25 cellular contexts compared by ENCODE assay signal in genomic region chrX:2387614-2388239, GRCh38.
A peak's percentile ranks its signal among the peaks of the same experiment; 100 is the strongest.
DNase-seq lines count a peak whose midpoint lies in the region; ATAC-seq, FAIRE-seq and TF ChIP-seq lines count a peak whose summit lies in the region.
"Had no signal": no experiment of that assay in that cellular context is flagged by ENCODE, and none has a peak within 500 bp of the region (broad histone marks: within the 10 kb centered on the region; RNA-seq: fewer than 3 reads in every experiment).

No MANE protein-coding gene starts in this region.

- H2BK12ac ChIP-seq in mesenchymal stem cell (ENCODE audit: low read length in 2 of 2), result no peak overlapping the region

- no peak overlapping the region for H3K4me3 ChIP-seq in right lobe of liver
- no peak overlapping the region for H3K4me3 ChIP-seq in HepG2 (replicated peaks in 1 of 3; ENCODE audit: insufficient read depth in 1 of 3, low read depth in 2 of 3, low read length in 3 of 3)
- H3K4me3 ChIP-seq in K562, result no peak overlapping the region
- H3K4me3 ChIP-seq in mesenchymal stem cell (ENCODE audit: insufficient read depth in 1 of 2, low read depth in 1 of 2, low read length in 2 of 2), result no peak overlapping the region
- H3K4me3 ChIP-seq: cardiac muscle cell, SJSA1 had no signal

- H2BK5ac ChIP-seq in mesenchymal stem cell (ENCODE audit: low read depth, low read length, poor library complexity, severe bottlenecking), result no peak overlapping the region

- intact Hi-C loops in right lobe of liver (cut with DNase I), result no loop called here
- intact Hi-C loops in HepG2 (cut with micrococcal nuclease; ENCODE audit: unreplicated experiment), result no loop called here
- intact Hi-C loops in K562 (cut with micrococcal nuclease), result no loop called here

- no peak overlapping the region for H3K18ac ChIP-seq in mesenchymal stem cell (ENCODE audit: low read depth in 1 of 2, low read length in 2 of 2)

- DNase-seq in right lobe of liver (no peak), HepG2 (ENCODE audit: low spot score) (no peak), K562 (ENCODE audit: extremely low read depth in 1 of 4, low spot score in 3 of 4) (peak in 2 of 4 experiments; percentile 13 to 17), mesenchymal stem cell (peak; percentile 6), glutamatergic neuron (no peak)
- DNase-seq in effector memory CD8-positive, alpha-beta T cell, result no peak
- DNase-seq in stimulated activated CD4-positive, alpha-beta T cell treated with anti-CD3 and anti-CD28 coated beads, Interleukin-1b, Interleukin-23, amount 100 ng/mL, for 48 hours, result no peak
- DNase-seq: activated CD4-positive, alpha-beta T cell treated with anti-CD3 and anti-CD28 coated beads, Interleukin-2, amount 50 U/mL, for 1 hour; activated CD8-positive, alpha-beta memory T cell treated with anti-CD3 and anti-CD28 coated beads, Interleukin-2, amount 50 U/mL, for 48 hours; activated gamma-delta T cell; amniotic stem cell; CD4-positive, alpha-beta T cell; DMS53; erythroblast; GOT3; left colon; NCI-H187; NCI-H345 had no signal

- H3K4me2 ChIP-seq in HepG2 (ENCODE audit: low read depth, low read length) (no peak overlapping the region), K562 (ENCODE audit: insufficient read depth, low read length) (no peak overlapping the region), mesenchymal stem cell (ENCODE audit: low read length, poor library complexity, severe bottlenecking) (no peak overlapping the region)

- CTCF ChIA-PET in HepG2 (lab: Yijun Ruan, JAX; ENCODE audit: low intra/inter-chr PET ratio, low total read pairs), result no interaction called here
- CTCF ChIA-PET in K562 (lab: Yijun Ruan, JAX; ENCODE audit: low intra/inter-chr PET ratio), result no interaction called here

- H2AK5ac ChIP-seq in mesenchymal stem cell (ENCODE audit: low read length, severe bottlenecking), result no peak overlapping the region

- peaks cover 14% of the 10 kb centered on the region for H3K79me1 ChIP-seq in mesenchymal stem cell (replicated peaks; ENCODE audit: low read length, poor library complexity, severe bottlenecking)

- no peak overlapping the region for H4K8ac ChIP-seq in mesenchymal stem cell (ENCODE audit: low read length)

- H3K14ac ChIP-seq in mesenchymal stem cell (ENCODE audit: low read length in 2 of 2), result peak overlapping the region in 1 of 2 experiments; percentile 6

- 46% methylated on average over 6 of the region's 6 CpGs for WGBS in right lobe of liver (ENCODE audit: insufficient coverage, low coverage, low lambda C conversion rate, missing lambda C conversion rate)
- 74% methylated on average over 6 of the region's 6 CpGs for WGBS in HepG2 (ENCODE audit: low lambda C conversion rate)
- 15% methylated on average over 4 of the region's 6 CpGs for WGBS in K562 (ENCODE audit: insufficient coverage, low coverage, missing lambda C conversion rate)
- 84% methylated on average over 5 of the region's 6 CpGs for WGBS in mesenchymal stem cell

- H4K20me1 ChIP-seq in HepG2 (ENCODE audit: insufficient read depth, low read length) (no peaks in the 10 kb centered on the region; the same call in 1 of the 2 replicates), K562 (replicated peaks; ENCODE audit: control insufficient read depth, insufficient read depth, low read length) (no peaks in the 10 kb centered on the region)

- H3K27ac ChIP-seq in right lobe of liver, result no peak overlapping the region
- H3K27ac ChIP-seq in HepG2 (ENCODE audit: extremely low read length, insufficient read depth, low read length), result no peak overlapping the region
- no peak overlapping the region for H3K27ac ChIP-seq in K562 (ENCODE audit: extremely low read depth, low read depth, low read length)
- H3K27ac ChIP-seq in mesenchymal stem cell (ENCODE audit: low read length, poor library complexity, severe bottlenecking), result no peak overlapping the region
- H3K27ac ChIP-seq: cardiac muscle cell, SJSA1 had no signal

- H3K9ac ChIP-seq in HepG2 (ENCODE audit: insufficient read depth, low read depth, low read length), result no peak overlapping the region
- H3K9ac ChIP-seq in K562 (ENCODE audit: insufficient read depth in 1 of 2, low read depth in 2 of 2, low read length in 2 of 2), result no peak overlapping the region
- no peak overlapping the region for H3K9ac ChIP-seq in mesenchymal stem cell (ENCODE audit: low read length)

- FAIRE-seq in HepG2 (lab: Jason Lieb, UNC), result no peak
- no peak for FAIRE-seq in K562 (lab: Jason Lieb, UNC)
- FAIRE-seq: GM12892, GM19239, urothelium cell line had no signal

- no peak for TF ChIP-seq CTCF in right lobe of liver (IDR thresholded peaks at IDR 0.05)
- no peak for TF ChIP-seq CTCF in HepG2 (CRISPR knock-in tag; IDR thresholded peaks at IDR 0.05)
- no peak for TF ChIP-seq CTCF in K562 (IDR thresholded peaks at IDR 0.05 in 2 of 3, conservative IDR thresholded peaks at IDR 0.05 in 1 of 3; ENCODE audit: insufficient read depth in 2 of 3, low read depth in 1 of 3, low read length in 3 of 3)
- no peak for TF ChIP-seq CTCF in glutamatergic neuron (IDR thresholded peaks at IDR 0.05; ENCODE audit: partially characterized antibody, unreplicated experiment)

- H3K23ac ChIP-seq in mesenchymal stem cell (ENCODE audit: low read length in 2 of 2), result no peak overlapping the region

- peaks cover 20% of the 10 kb centered on the region for H3K36me3 Mint-ChIP-seq in glutamatergic neuron (ENCODE audit: unreplicated experiment)
- peaks cover 16% of the 10 kb centered on the region for H3K36me3 Mint-ChIP-seq in effector memory CD8-positive, alpha-beta T cell (ENCODE audit: insufficient read depth)

- H2AFZ ChIP-seq in HepG2 (ENCODE audit: low read length) (no peak overlapping the region), K562 (ENCODE audit: low read depth, low read length) (no peak overlapping the region), mesenchymal stem cell (ENCODE audit: low read depth, low read length) (no peak overlapping the region)

- no peak overlapping the region for H3K4me3 Mint-ChIP-seq in glutamatergic neuron (ENCODE audit: unreplicated experiment)
- no peak overlapping the region for H3K4me3 Mint-ChIP-seq in effector memory CD8-positive, alpha-beta T cell
- H3K4me3 Mint-ChIP-seq: CD4-positive, alpha-beta T cell; neural crest cell had no signal

- H2BK120ac ChIP-seq in mesenchymal stem cell (ENCODE audit: low read depth, low read length), result no peak overlapping the region

- H3K4me1 Mint-ChIP-seq in glutamatergic neuron (ENCODE audit: low read depth, unreplicated experiment), result no peaks in the 10 kb centered on the region
- H3K4me1 Mint-ChIP-seq in effector memory CD8-positive, alpha-beta T cell (ENCODE audit: low read depth in 2 of 2), result peaks cover 0 to 1% of the 10 kb centered on the region in 2 donors

- TF ChIP-seq POLR2A in right lobe of liver (IDR thresholded peaks at IDR 0.05), result no peak
- no peak for TF ChIP-seq POLR2A in HepG2 (IDR thresholded peaks at IDR 0.05; ENCODE audit: insufficient read depth in 1 of 2, low read depth in 2 of 2, low read length in 2 of 2)
- no peak for TF ChIP-seq POLR2A in K562 (conservative IDR thresholded peaks at IDR 0.05)

- H2BK15ac ChIP-seq in mesenchymal stem cell (ENCODE audit: low read depth, poor library complexity, severe bottlenecking), result no peak overlapping the region

- H3K4me1 ChIP-seq in right lobe of liver (peaks cover 0 to 4% (median 0%) of the 10 kb centered on the region in 4 donors), HepG2 (ENCODE audit: insufficient read depth, low read length) (peaks cover 10% of the 10 kb centered on the region), K562 (replicated peaks in 1 of 2; ENCODE audit: control insufficient read depth in 2 of 2, insufficient read depth in 2 of 2, low read length in 2 of 2) (peaks cover 0 to 4% of the 10 kb centered on the region in 2 experiments; a peak in 3 of 5 replicates), mesenchymal stem cell (ENCODE audit: control insufficient read depth, insufficient read depth, low read depth, low read length) (peaks cover 4% of the 10 kb centered on the region)

- TF ChIP-seq EP300 in HepG2 (IDR thresholded peaks at IDR 0.05; ENCODE audit: low read depth in 2 of 2, low read length in 2 of 2), result no peak
- TF ChIP-seq EP300 in HepG2 (CRISPR knock-in tag; IDR thresholded peaks at IDR 0.05; ENCODE audit: borderline replicate concordance), result no peak
- TF ChIP-seq EP300 in K562 (IDR thresholded peaks at IDR 0.05; ENCODE audit: low read length), result no peak

- H3K9me3 Mint-ChIP-seq in glutamatergic neuron (ENCODE audit: unreplicated experiment), result peaks cover 12% of the 10 kb centered on the region
- H3K9me3 Mint-ChIP-seq in effector memory CD8-positive, alpha-beta T cell, result peaks cover 0 to 3% of the 10 kb centered on the region in 2 donors

- no peaks in the 10 kb centered on the region for H3K9me3 ChIP-seq in right lobe of liver
- H3K9me3 ChIP-seq in HepG2 (ENCODE audit: low read length), result no peaks in the 10 kb centered on the region
- H3K9me3 ChIP-seq in K562 (replicated peaks; ENCODE audit: control insufficient read depth, insufficient read depth, low read depth, low read length), result no peaks in the 10 kb centered on the region
- peaks cover 10% of the 10 kb centered on the region for H3K9me3 ChIP-seq in mesenchymal stem cell (ENCODE audit: control insufficient read depth, low read length)

- ATAC-seq in right lobe of liver, result peak; percentile 25 to 89 (median 43)
- no peak for ATAC-seq in HepG2
- ATAC-seq in K562, result peak; percentile 72
- no peak for ATAC-seq in activated CD4-positive, CD25-positive, alpha-beta regulatory T cell treated with anti-CD3 and anti-CD28 coated beads, Interleukin-2, amount 50 U/mL, for 24 hours
- no peak for ATAC-seq in effector memory CD8-positive, alpha-beta T cell (replicated peaks)
- ATAC-seq: left colon had no signal

- no peak for TF ChIP-seq RAD21 in HepG2 (CRISPR knock-in tag; IDR thresholded peaks at IDR 0.05)
- no peak for TF ChIP-seq RAD21 in K562 (CRISPR knock-in tag; conservative IDR thresholded peaks at IDR 0.05 in 1 of 2, IDR thresholded peaks at IDR 0.05 in 1 of 2)

- H3K36me3 ChIP-seq in right lobe of liver (no peaks in the 10 kb centered on the region), HepG2 (replicated peaks in 1 of 2; ENCODE audit: control insufficient read depth in 1 of 2, insufficient read depth in 2 of 2, low read length in 2 of 2) (peaks cover 0 to 3% of the 10 kb centered on the region in 2 experiments; a peak in 2 of 5 replicates), K562 (ENCODE audit: control insufficient read depth, insufficient read depth, low read length) (peaks cover 4% of the 10 kb centered on the region; the same call in 2 of the 3 replicates), mesenchymal stem cell (ENCODE audit: control insufficient read depth in 1 of 2, insufficient read depth in 2 of 2, low read depth in 1 of 2, low read length in 2 of 2) (peaks cover 7 to 25% of the 10 kb centered on the region in 2 experiments)
- H3K36me3 ChIP-seq: cardiac muscle cell, SJSA1 had no signal

- BruUV-seq in HepG2 (replicated peaks; lab: Mats Ljungman, UMichigan), result no TSS peak
- BruUV-seq in K562 (replicated peaks; lab: Mats Ljungman, UMichigan), result no TSS peak

- no peak overlapping the region for H3K27ac Mint-ChIP-seq in glutamatergic neuron (ENCODE audit: unreplicated experiment)
- H3K27ac Mint-ChIP-seq in effector memory CD8-positive, alpha-beta T cell, result no peak overlapping the region
- H3K27ac Mint-ChIP-seq: CD4-positive, alpha-beta T cell had no signal

- H3K79me2 ChIP-seq in HepG2 (ENCODE audit: insufficient read depth, low read length) (no peaks in the 10 kb centered on the region), K562 (ENCODE audit: control insufficient read depth, insufficient read depth, low read length) (no peaks in the 10 kb centered on the region)

- H4K91ac ChIP-seq in mesenchymal stem cell (ENCODE audit: low read length), result no peak overlapping the region

- peaks cover 6% of the 10 kb centered on the region for H3K27me3 Mint-ChIP-seq in glutamatergic neuron (ENCODE audit: unreplicated experiment)
- no peaks in the 10 kb centered on the region for H3K27me3 Mint-ChIP-seq in effector memory CD8-positive, alpha-beta T cell
- H3K27me3 Mint-ChIP-seq: CD4-positive, alpha-beta T cell had no signal

- POLR2A ChIA-PET in HepG2 (lab: Yijun Ruan, JAX) (no interaction called here), K562 (lab: Yijun Ruan, JAX) (no interaction called here)

- in situ Hi-C loops in HepG2 (cut with HindIII; ENCODE audit: extremely low pct_ligation_motif_present, low pct_unique_long_range_greater_than_20kb) (no loop called here), K562 (cut with MboI) (no loop called here)

- H3K9me1 ChIP-seq in K562 (ENCODE audit: control insufficient read depth, insufficient read depth, low read length), result no peaks in the 10 kb centered on the region

- H3K27me3 ChIP-seq in right lobe of liver (no peaks in the 10 kb centered on the region), HepG2 (ENCODE audit: control insufficient read depth in 1 of 2, insufficient read depth in 2 of 2, low read length in 2 of 2) (no peaks in the 10 kb centered on the region), K562 (ENCODE audit: control insufficient read depth in 2 of 2, insufficient read depth in 2 of 2, low read length in 2 of 2) (no peaks in the 10 kb centered on the region), mesenchymal stem cell (ENCODE audit: control insufficient read depth in 1 of 2, insufficient read depth in 1 of 2, low read length in 2 of 2) (no peaks in the 10 kb centered on the region)
- H3K27me3 ChIP-seq: cardiac muscle cell, SJSA1 had no signal

- no peak overlapping the region for H3K4ac ChIP-seq in mesenchymal stem cell (ENCODE audit: low read depth in 1 of 2, low read length in 2 of 2)

Comparison
In these comparisons a context has a peak if more than half of its experiments do, and no peak if none do; other contexts are left out.
1. ATAC-seq: peak in right lobe of liver (4 of 4) and K562 (single experiment); none in HepG2 (single experiment), activated CD4-positive, CD25-positive, alpha-beta regulatory T cell treated with anti-CD3 and anti-CD28 coated beads, Interleukin-2, amount 50 U/mL, for 24 hours (0 of 2) and effector memory CD8-positive, alpha-beta T cell (single experiment).